In the genomic region with DNA sequence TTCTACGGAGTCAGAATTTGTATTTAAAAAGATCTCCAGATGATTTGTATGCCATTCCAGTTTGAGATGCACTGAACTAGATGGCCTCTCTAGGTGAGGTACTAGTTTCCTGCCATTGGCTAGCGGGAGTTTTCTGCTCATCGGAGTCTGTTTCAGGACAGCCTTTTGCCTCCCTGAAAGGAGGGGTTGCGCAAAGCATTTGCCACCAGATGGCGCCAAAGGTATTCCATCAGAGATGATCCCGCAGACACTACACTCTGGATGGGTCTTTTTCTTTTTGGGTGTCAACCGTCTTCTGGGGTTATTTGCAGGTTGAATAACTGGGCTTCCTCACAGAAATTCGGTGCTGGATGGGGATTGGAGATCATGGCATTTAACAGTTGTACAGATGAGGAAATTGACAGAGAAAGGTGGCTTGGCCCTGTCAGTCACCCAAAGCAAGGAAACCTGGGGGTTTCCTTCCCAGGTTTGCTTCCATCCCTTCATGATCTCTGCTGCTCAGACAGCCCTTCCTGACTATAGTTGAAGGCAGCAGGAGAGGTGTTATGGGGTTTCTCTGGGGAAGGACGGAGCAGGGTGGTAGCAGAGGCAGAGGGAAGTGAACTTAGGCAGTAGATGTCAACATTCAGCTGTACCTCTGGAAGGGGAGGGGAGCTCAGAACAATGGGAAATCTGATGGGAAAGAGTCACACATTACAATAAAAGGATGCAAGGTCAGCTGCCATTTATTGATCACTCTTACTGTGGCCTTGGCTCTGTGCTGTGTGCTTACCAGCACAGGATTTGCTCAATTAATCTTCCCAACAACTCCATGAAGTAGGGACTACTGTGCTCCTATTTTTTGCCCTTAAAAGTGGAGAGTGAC, we compare ENCODE assay signal across 8 cellular contexts.
DNase-seq lines count a peak whose midpoint lies in the region; ATAC-seq and TF ChIP-seq lines count a peak whose summit lies in the region.

No MANE protein-coding gene starts in this region.

- H3K4me3 Mint-ChIP-seq in GM23338, result no peak overlapping the region
- no peak overlapping the region for H3K4me3 Mint-ChIP-seq in type B pancreatic cell

- no peak overlapping the region for H3K27ac Mint-ChIP-seq in GM23338
- H3K27ac Mint-ChIP-seq in type B pancreatic cell, result no peak overlapping the region

- H3K27me3 Mint-ChIP-seq in GM23338 (ENCODE audit: insufficient read depth, low read depth, poor library complexity) (peaks cover 9% of the 10 kb centered on the region), type B pancreatic cell (peaks cover 7% of the 10 kb centered on the region)

- no peaks in the 10 kb centered on the region for H3F3A ChIP-seq in GM23338 (replicated peaks; ENCODE audit: low read depth)

- no peaks in the 10 kb centered on the region for H3K79me2 ChIP-seq in GM23338 (replicated peaks; ENCODE audit: insufficient read depth)

- H3K4me2 ChIP-seq in GM23338, result no peak overlapping the region

- no peaks in the 10 kb centered on the region for H4K20me1 ChIP-seq in GM23338 (replicated peaks; ENCODE audit: insufficient read depth)

- H3K27me3 ChIP-seq in GM23338 (ENCODE audit: insufficient read depth), result no peaks in the 10 kb centered on the region

- peak; percentile 97 for ATAC-seq in GM23338

- H3K4me1 Mint-ChIP-seq in GM23338 (peaks cover 10% of the 10 kb centered on the region), type B pancreatic cell (ENCODE audit: unreplicated experiment) (peaks cover 7% of the 10 kb centered on the region)

- TF ChIP-seq CTCF in GM23338 (conservative IDR thresholded peaks at IDR 0.05; ENCODE audit: low read depth in 2 of 2), result peak; percentile 95
- peak; percentile 84 for TF ChIP-seq CTCF in LNCAP (IDR thresholded peaks at IDR 0.05)
- TF ChIP-seq CTCF in type B pancreatic cell (conservative IDR thresholded peaks at IDR 0.05), result peak; percentile 98

- no peak overlapping the region for H3K27ac ChIP-seq in GM23338 (ENCODE audit: low read depth)

- H3K36me3 Mint-ChIP-seq in GM23338 (ENCODE audit: low read depth) (no peaks in the 10 kb centered on the region), type B pancreatic cell (no peaks in the 10 kb centered on the region)

- DNase-seq in ELF-1 (ENCODE audit: low read depth, low spot score), result peak; percentile 93
- peak; percentile 96 for DNase-seq in GM23338 (ENCODE audit: low spot score)
- DNase-seq in SHP77 treated with DMSO at 0.1 percent for 48 hours (lab: John Stamatoyannopoulos, UW), result peak; percentile 33
- DNase-seq in activated effector memory CD4-positive, alpha-beta T cell treated with Interleukin-2 at 50 U/mL for 16 hours, result peak; percentile 45
- peak; percentile 68 for DNase-seq in globus pallidus (ENCODE audit: low spot score)
- DNase-seq in pons (ENCODE audit: low spot score), result peak; percentile 83
- peak; percentile 84 for DNase-seq in type B pancreatic cell (ENCODE audit: extremely low spot score, unreplicated experiment)

- no peaks in the 10 kb centered on the region for H3K9me2 ChIP-seq in GM23338 (ENCODE audit: insufficient read depth)

- no peaks in the 10 kb centered on the region for H3K36me3 ChIP-seq in GM23338 (ENCODE audit: insufficient read depth)

- H3K9me3 Mint-ChIP-seq in GM23338 (no peaks in the 10 kb centered on the region), type B pancreatic cell (no peaks in the 10 kb centered on the region)

- no peak overlapping the region for H3K4me3 ChIP-seq in GM23338

- H3K4me1 ChIP-seq in GM23338 (ENCODE audit: insufficient read depth), result no peaks in the 10 kb centered on the region

- peak overlapping the region; percentile 12; the same call in 1 of the 2 replicates for H2AFZ ChIP-seq in GM23338

TF ChIP-seq in GM23338, 12 proteins besides CTCF, POLR2A, EP300 and RAD21 (continues in another document):
- TF ChIP-seq EZH2phosphoT487 (IDR thresholded peaks at IDR 0.05; ENCODE audit: unreplicated experiment) (no peak), STAT1 (IDR thresholded peaks at IDR 0.05; ENCODE audit: unreplicated experiment) (no peak), ZNF114 (CRISPR knock-in tag; IDR thresholded peaks at IDR 0.05) (no peak), JUNB (IDR thresholded peaks at IDR 0.05; ENCODE audit: unreplicated experiment) (no peak), POLR2AphosphoS5 (IDR thresholded peaks at IDR 0.05; ENCODE audit: low read depth) (no peak)
- TF ChIP-seq, protein P1, sequence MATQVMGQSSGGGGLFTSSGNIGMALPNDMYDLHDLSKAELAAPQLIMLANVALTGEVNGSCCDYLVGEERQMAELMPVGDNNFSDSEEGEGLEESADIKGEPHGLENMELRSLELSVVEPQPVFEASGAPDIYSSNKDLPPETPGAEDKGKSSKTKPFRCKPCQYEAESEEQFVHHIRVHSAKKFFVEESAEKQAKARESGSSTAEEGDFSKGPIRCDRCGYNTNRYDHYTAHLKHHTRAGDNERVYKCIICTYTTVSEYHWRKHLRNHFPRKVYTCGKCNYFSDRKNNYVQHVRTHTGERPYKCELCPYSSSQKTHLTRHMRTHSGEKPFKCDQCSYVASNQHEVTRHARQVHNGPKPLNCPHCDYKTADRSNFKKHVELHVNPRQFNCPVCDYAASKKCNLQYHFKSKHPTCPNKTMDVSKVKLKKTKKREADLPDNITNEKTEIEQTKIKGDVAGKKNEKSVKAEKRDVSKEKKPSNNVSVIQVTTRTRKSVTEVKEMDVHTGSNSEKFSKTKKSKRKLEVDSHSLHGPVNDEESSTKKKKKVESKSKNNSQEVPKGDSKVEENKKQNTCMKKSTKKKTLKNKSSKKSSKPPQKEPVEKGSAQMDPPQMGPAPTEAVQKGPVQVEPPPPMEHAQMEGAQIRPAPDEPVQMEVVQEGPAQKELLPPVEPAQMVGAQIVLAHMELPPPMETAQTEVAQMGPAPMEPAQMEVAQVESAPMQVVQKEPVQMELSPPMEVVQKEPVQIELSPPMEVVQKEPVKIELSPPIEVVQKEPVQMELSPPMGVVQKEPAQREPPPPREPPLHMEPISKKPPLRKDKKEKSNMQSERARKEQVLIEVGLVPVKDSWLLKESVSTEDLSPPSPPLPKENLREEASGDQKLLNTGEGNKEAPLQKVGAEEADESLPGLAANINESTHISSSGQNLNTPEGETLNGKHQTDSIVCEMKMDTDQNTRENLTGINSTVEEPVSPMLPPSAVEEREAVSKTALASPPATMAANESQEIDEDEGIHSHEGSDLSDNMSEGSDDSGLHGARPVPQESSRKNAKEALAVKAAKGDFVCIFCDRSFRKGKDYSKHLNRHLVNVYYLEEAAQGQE (IDR thresholded peaks at IDR 0.05; ENCODE audit: unreplicated experiment), result no peak
- TF ChIP-seq, protein P2, sequence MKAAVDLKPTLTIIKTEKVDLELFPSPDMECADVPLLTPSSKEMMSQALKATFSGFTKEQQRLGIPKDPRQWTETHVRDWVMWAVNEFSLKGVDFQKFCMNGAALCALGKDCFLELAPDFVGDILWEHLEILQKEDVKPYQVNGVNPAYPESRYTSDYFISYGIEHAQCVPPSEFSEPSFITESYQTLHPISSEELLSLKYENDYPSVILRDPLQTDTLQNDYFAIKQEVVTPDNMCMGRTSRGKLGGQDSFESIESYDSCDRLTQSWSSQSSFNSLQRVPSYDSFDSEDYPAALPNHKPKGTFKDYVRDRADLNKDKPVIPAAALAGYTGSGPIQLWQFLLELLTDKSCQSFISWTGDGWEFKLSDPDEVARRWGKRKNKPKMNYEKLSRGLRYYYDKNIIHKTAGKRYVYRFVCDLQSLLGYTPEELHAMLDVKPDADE (IDR thresholded peaks at IDR 0.05), result no peak

Comparison
In these comparisons a context has a peak if more than half of its experiments do, and no peak if none do; other contexts are left out.
1. DNase-seq: peak in every context shown above with its lines; median percentile 96 in GM23338; 93 in ELF-1; 84 in type B pancreatic cell; 83 in pons; 68 in globus pallidus; 45 in activated effector memory CD4-positive, alpha-beta T cell treated with Interleukin-2 at 50 U/mL for 16 hours; 33 in SHP77 treated with DMSO at 0.1 percent for 48 hours.